In genomic region chr20:10673831-10674683, GRCh38 we compare ENCODE assay signal across 8 cellular contexts. TPM values are rescaled to one million over a fixed set of nuclear protein-coding genes. Genes with fewer than 3 reads are reported as not detected.
DNase-seq lines count a peak whose midpoint lies in the region; ATAC-seq, FAIRE-seq and TF ChIP-seq lines count a peak whose summit lies in the region.

TSS of gene JAG1 (minus strand) at chr20:10673999. CDS start at chr20:10673530, 469 bp downstream.

- H3K27me3 ChIP-seq in MM.1S (replicated peaks; ENCODE audit: insufficient read depth, low read length) (no peaks in the 10 kb centered on the region), RWPE2 (ENCODE audit: insufficient read depth, poor library complexity, severe bottlenecking) (no peaks in the 10 kb centered on the region), adrenal gland (no peaks in the 10 kb centered on the region)

- H3K79me2 ChIP-seq in MM.1S (ENCODE audit: low read length) = peaks cover 19% of the 10 kb centered on the region

- TF ChIP-seq POLR2A in GM12891 (IDR thresholded peaks at IDR 0.05; ENCODE audit: low read depth, low read length) = no peak; the same call in 1 of the 2 replicates
- peak; percentile 73 to 89 for TF ChIP-seq POLR2A in adrenal gland (IDR thresholded peaks at IDR 0.05)

- H3K9me3 Mint-ChIP-seq in osteocyte (ENCODE audit: unreplicated experiment) = no peaks in the 10 kb centered on the region

- H3K4me3 Mint-ChIP-seq in osteocyte (ENCODE audit: unreplicated experiment) = peak within 1 kb of the TSS; percentile 98

- H4K20me1 ChIP-seq in MM.1S (ENCODE audit: insufficient read depth, low read length) = no peaks in the 10 kb centered on the region

- TF ChIP-seq CTCF in HEK293 (tag by site-specific recombination; IDR thresholded peaks at IDR 0.05) = no peak
- no peak for TF ChIP-seq CTCF in MM.1S (IDR thresholded peaks at IDR 0.05; ENCODE audit: low read length)
- no peak for TF ChIP-seq CTCF in RWPE2 (IDR thresholded peaks at IDR 0.05; ENCODE audit: poor library complexity, severe bottlenecking)
- TF ChIP-seq CTCF in adrenal gland (IDR thresholded peaks at IDR 0.05) = no peak
- TF ChIP-seq CTCF in osteocyte (IDR thresholded peaks at IDR 0.05) = no peak

- peaks cover 53% of the 10 kb centered on the region for H3F3A ChIP-seq in MM.1S (ENCODE audit: insufficient read depth, low read length)

- DNase-seq in GM12891 (ENCODE audit: insufficient read length, low spot score) (peak; percentile 79), MM.1S (peak; percentile 91), RWPE2 (ENCODE audit: low spot score) (peak; percentile 96), adrenal gland (peak; percentile 93 to 96 (median 95)), Right ventricle myocardium superior (peak; percentile 98), osteocyte (ENCODE audit: extremely low spot score, unreplicated experiment) (peak; percentile 99), cerebellar nuclear complex (lab: John Stamatoyannopoulos, UW) (no peak)

- peak within 1 kb of the TSS; percentile 98 for H3K27ac Mint-ChIP-seq in osteocyte (ENCODE audit: unreplicated experiment)

- peak within 1 kb of the TSS; percentile 99 for H3K9ac ChIP-seq in MM.1S (ENCODE audit: low read length)

- WGBS in adrenal gland, 4 donors = 0 to 1% (median 0%) methylated on average over 19 to 84 of the region's 84 CpGs

- H3K4me3 ChIP-seq in HEK293 (ENCODE audit: low read depth, low read length) (peak within 1 kb of the TSS; percentile 82), MM.1S (ENCODE audit: low read length) (peak within 1 kb of the TSS; percentile 86), RWPE2 (ENCODE audit: severe bottlenecking) (peak within 1 kb of the TSS; percentile 69), adrenal gland (peak within 1 kb of the TSS; percentile 43 to 75 (median 63))

- peak within 1 kb of the TSS; percentile 90 for H2AFZ ChIP-seq in MM.1S (ENCODE audit: low read length)

- peaks cover 0 to 8% of the 10 kb centered on the region in 2 experiments; a peak in 1 of 3 replicates for H3K36me3 ChIP-seq in HEK293 (ENCODE audit: control insufficient read depth in 2 of 2, insufficient read depth in 1 of 2, low read length in 2 of 2)
- no peaks in the 10 kb centered on the region for H3K36me3 ChIP-seq in MM.1S (replicated peaks; ENCODE audit: insufficient read depth, low read length)
- H3K36me3 ChIP-seq in RWPE2 (ENCODE audit: low read depth) = peaks cover 35% of the 10 kb centered on the region
- H3K36me3 ChIP-seq in adrenal gland (replicated peaks in 1 of 2) = no peaks in the 10 kb centered on the region

- no peaks in the 10 kb centered on the region for H3K27me3 Mint-ChIP-seq in osteocyte (ENCODE audit: unreplicated experiment)

- H3K27ac ChIP-seq in HEK293 (ENCODE audit: extremely low read depth, low read depth, low read length) = peak within 1 kb of the TSS; percentile 99
- H3K27ac ChIP-seq in MM.1S (ENCODE audit: low read length) = peak within 1 kb of the TSS; percentile 99
- H3K27ac ChIP-seq in RWPE2 (ENCODE audit: poor library complexity, severe bottlenecking) = peak within 1 kb of the TSS; percentile 92
- peak within 1 kb of the TSS; percentile 52 to 97 (median 87) for H3K27ac ChIP-seq in adrenal gland

- H3K4me1 Mint-ChIP-seq in osteocyte (ENCODE audit: unreplicated experiment) = peaks cover 36% of the 10 kb centered on the region

- peak; percentile 89 for FAIRE-seq in GM12891 (lab: Jason Lieb, UNC)

- POLR2A ChIA-PET in HEK293 (lab: Yijun Ruan, JAX) = interaction anchor here (0.5 to 2.7 kb wide), 15 partner anchors 9 to 593 kb away, joined by 3 to 17 read pairs (median 5); partner anchors contain the start of genes MKKS and SLX4IP

- peak within 1 kb of the TSS; percentile 90 for H3K4me2 ChIP-seq in MM.1S (ENCODE audit: low read depth, low read length)

- H3K9me3 ChIP-seq in HEK293 (ENCODE audit: control insufficient read depth, insufficient read depth, low read depth, low read length) (no peaks in the 10 kb centered on the region), MM.1S (replicated peaks; ENCODE audit: insufficient read depth, low read length) (no peaks in the 10 kb centered on the region), RWPE2 (ENCODE audit: severe bottlenecking) (no peaks in the 10 kb centered on the region), adrenal gland (replicated peaks in 1 of 3) (no peaks in the 10 kb centered on the region)

- peak; percentile 53 for ATAC-seq in RWPE2 (ENCODE audit: low read depth)
- peak; percentile 88 for ATAC-seq in Right ventricle myocardium superior (ENCODE audit: poor library complexity)

- H3K9me2 ChIP-seq in MM.1S (replicated peaks; ENCODE audit: insufficient read depth, low read length) = no peaks in the 10 kb centered on the region

- peaks cover 27% of the 10 kb centered on the region for H3K36me3 Mint-ChIP-seq in osteocyte (ENCODE audit: unreplicated experiment)

- intact Hi-C loops in adrenal gland (cut with DNase I) = loop anchor here in 1 of 2 donors (10.0 kb wide), 1 partner anchor 601 kb away; no protein-coding TSS in a partner anchor
- intact Hi-C loops in Right ventricle myocardium superior (cut with DNase I) = loop anchor here (5.0 to 10.0 kb wide), 4 partner anchors 131 to 868 kb away; no protein-coding TSS in a partner anchor

- H3K4me1 ChIP-seq in HEK293 (ENCODE audit: control insufficient read depth, insufficient read depth, low read length) = peaks cover 20% of the 10 kb centered on the region
- H3K4me1 ChIP-seq in MM.1S (ENCODE audit: low read length) = peaks cover 12% of the 10 kb centered on the region
- H3K4me1 ChIP-seq in RWPE2 (ENCODE audit: insufficient read depth, poor library complexity, severe bottlenecking) = peaks cover 12% of the 10 kb centered on the region
- H3K4me1 ChIP-seq in adrenal gland (replicated peaks in 1 of 2) = peaks cover 12 to 13% of the 10 kb centered on the region in 2 donors

- CTCF ChIA-PET in HEK293 (lab: Yijun Ruan, JAX) = interaction anchor here (0.5 to 1.8 kb wide), 19 partner anchors 10 to 696 kb away, joined by 3 to 7 read pairs (median 3); no protein-coding TSS in a partner anchor

TF ChIP-seq in GM12891, 5 proteins besides CTCF, POLR2A, EP300 and RAD21:
- TF ChIP-seq POLR2AphosphoS5 (IDR thresholded peaks at IDR 0.05; ENCODE audit: low read depth, low read length) (peak; percentile 27; the same call in 1 of the 2 replicates), POU2F2 (IDR thresholded peaks at IDR 0.05; ENCODE audit: low read depth, low read length) (peak; percentile 97), SPI1 (IDR thresholded peaks at IDR 0.05; ENCODE audit: low read depth, low read length) (no peak)

TF ChIP-seq in HEK293, 187 proteins besides CTCF, POLR2A, EP300 and RAD21 (continues in another document):
- TF ChIP-seq ZSCAN30 (tag by site-specific recombination; IDR thresholded peaks at IDR 0.05) = peak; percentile 27; the same call in 1 of the 2 replicates
- peak; percentile 80 for TF ChIP-seq ZBTB48 (tag by site-specific recombination; IDR thresholded peaks at IDR 0.05)
- TF ChIP-seq BCL11A (tag by site-specific recombination; IDR thresholded peaks at IDR 0.05; ENCODE audit: low read depth) = no peak
- TF ChIP-seq WT1 (tag by site-specific recombination; IDR thresholded peaks at IDR 0.05) = no peak
- TF ChIP-seq ZBTB11 (tag by site-specific recombination; conservative IDR thresholded peaks at IDR 0.05; ENCODE audit: low read depth) = peak; percentile 23; the same call in 1 of the 2 replicates
- TF ChIP-seq ZNF658 (tag by site-specific recombination; IDR thresholded peaks at IDR 0.05) = no peak
- TF ChIP-seq ZNF747 (tag by site-specific recombination; IDR thresholded peaks at IDR 0.05) = no peak
- peak; percentile 59 for TF ChIP-seq ZIC2 (tag by site-specific recombination; IDR thresholded peaks at IDR 0.05)
- TF ChIP-seq ZNF24 (tag by site-specific recombination; IDR thresholded peaks at IDR 0.05) = no peak
- no peak for TF ChIP-seq ZNF391 (tag by site-specific recombination; IDR thresholded peaks at IDR 0.05; ENCODE audit: borderline replicate concordance, low read depth)
- no peak for TF ChIP-seq ZNF610 (tag by site-specific recombination; IDR thresholded peaks at IDR 0.05; ENCODE audit: borderline replicate concordance)

RNA-seq across cellular contexts. Expression of gene JAG1, which starts in this region (rescaled TPM):
- polyA plus RNA-seq in GM12891 (2012; ENCODE audit: low read depth, missing spikeins) = 3.3 TPM
- total RNA-seq in adrenal gland (10 to 100 TPM in 6 of 8 donors, 1 to 10 TPM in 2; 7.9 to 22.0 (median 16.0) TPM), Right ventricle myocardium superior (22.1 TPM), osteocyte (246 and 254 TPM in 2 replicates)
- polyA plus RNA-seq in adrenal gland = 1 to 10 TPM; 6.8 to 8.5 (median 7.9) TPM

Comparison
In these comparisons a context has a peak if more than half of its experiments do, and no peak if none do; other contexts are left out.
1. RNA of gene JAG1 (total RNA-seq): 246 to 254 TPM in osteocyte; 22.1 TPM in Right ventricle myocardium superior (single experiment) and 7.9 to 22.0 TPM in adrenal gland; every median in the first group is over 10 times any median in the second.
2. DNase-seq: peak in GM12891 (single experiment), MM.1S (single experiment), RWPE2 (single experiment), adrenal gland (7 of 7), Right ventricle myocardium superior (single experiment) and osteocyte (single experiment); none in cerebellar nuclear complex (0 of 2).
3. Peak in every context shown above with its lines, with median percentiles within 50 percentile points of each other: H3K27ac ChIP-seq and H3K4me3 ChIP-seq.